ENCODE assay signal across 23 cellular contexts in genomic region chr15:83652606-83653204, GRCh38. TPM values are rescaled to one million over a fixed set of nuclear protein-coding genes. Genes with fewer than 3 reads are reported as not detected.
DNase-seq lines count a peak whose midpoint lies in the region; ATAC-seq, FAIRE-seq and TF ChIP-seq lines count a peak whose summit lies in the region.
"Had no signal": no experiment of that assay in that cellular context is flagged by ENCODE, and none has a peak within 500 bp of the region (broad histone marks: within the 10 kb centered on the region; RNA-seq: fewer than 3 reads in every experiment).

No MANE protein-coding gene starts in this region.

- TF ChIP-seq EP300 in stomach (IDR thresholded peaks at IDR 0.05): no peak

- no peak for TF ChIP-seq POLR2A in stomach (IDR thresholded peaks at IDR 0.05)

- H3K4me1 Mint-ChIP-seq in activated naive CD4-positive, alpha-beta T cell treated with anti-CD3 and anti-CD28 coated beads, Interleukin-2, amount 10 ng/mL, durations not matched to agents 7 days and 5 days: no peaks in the 10 kb centered on the region
- H3K4me1 Mint-ChIP-seq: activated naive CD8-positive, alpha-beta T cell treated with anti-CD3 and anti-CD28 coated beads, Interleukin-2, amount 50 U/mL, for 24 hours; stimulated activated naive CD8-positive, alpha-beta T cell treated with anti-CD3 and anti-CD28 coated beads, Interleukin-15, amount 100 ng/mL, for 72 hours had no signal

- intact Hi-C loops in stomach (cut with DNase I; ENCODE audit: low total_unique reads): no loop called here

- peak; percentile 55 for FAIRE-seq in bronchial epithelial cell (lab: Jason Lieb, UNC)
- FAIRE-seq: D721Med had no signal

- H3K27me3 ChIP-seq in HUES48 (ENCODE audit: control insufficient read depth, insufficient read depth, low read length) (peaks cover 43% of the 10 kb centered on the region), bronchial epithelial cell (ENCODE audit: control insufficient read depth, insufficient read depth, low read length) (peaks cover 17% of the 10 kb centered on the region), stomach (peaks cover 0 to 30% (median 13%) of the 10 kb centered on the region in 3 donors)
- H3K27me3 ChIP-seq: BLaER1 treated with 17β-estradiol and CSF1 and Interleukin-3, amounts not matched to agents 10 nM and 100 nM had no signal

- H3K27ac Mint-ChIP-seq in activated naive CD4-positive, alpha-beta T cell treated with anti-CD3 and anti-CD28 coated beads, Interleukin-2, amount 10 ng/mL, durations not matched to agents 7 days and 5 days: no peak overlapping the region
- H3K27ac Mint-ChIP-seq: activated naive CD8-positive, alpha-beta T cell treated with anti-CD3 and anti-CD28 coated beads, Interleukin-2, amount 50 U/mL, for 24 hours; dendritic cell treated with granulocyte-macrophage colony-stimulating factor and Interleukin-4, amounts not matched to agents 40 ng/mL and 50 ng/mL, for 4 days; stimulated activated naive CD8-positive, alpha-beta T cell treated with anti-CD3 and anti-CD28 coated beads, Interleukin-15, amount 100 ng/mL, for 72 hours had no signal

- no peaks in the 10 kb centered on the region for H3K9me3 Mint-ChIP-seq in activated naive CD4-positive, alpha-beta T cell treated with anti-CD3 and anti-CD28 coated beads, Interleukin-2, amount 10 ng/mL, durations not matched to agents 7 days and 5 days
- H3K9me3 Mint-ChIP-seq: activated naive CD8-positive, alpha-beta T cell treated with anti-CD3 and anti-CD28 coated beads, Interleukin-2, amount 50 U/mL, for 24 hours; dendritic cell treated with granulocyte-macrophage colony-stimulating factor and Interleukin-4, amounts not matched to agents 40 ng/mL and 50 ng/mL, for 4 days; stimulated activated naive CD8-positive, alpha-beta T cell treated with anti-CD3 and anti-CD28 coated beads, Interleukin-15, amount 100 ng/mL, for 72 hours had no signal

- H3K36me3 Mint-ChIP-seq in activated naive CD4-positive, alpha-beta T cell treated with anti-CD3 and anti-CD28 coated beads, Interleukin-2, amount 10 ng/mL, durations not matched to agents 7 days and 5 days: no peaks in the 10 kb centered on the region

- no peak overlapping the region for H3K4me3 Mint-ChIP-seq in activated naive CD4-positive, alpha-beta T cell treated with anti-CD3 and anti-CD28 coated beads, Interleukin-2, amount 10 ng/mL, durations not matched to agents 7 days and 5 days
- H3K4me3 Mint-ChIP-seq: activated naive CD8-positive, alpha-beta T cell treated with anti-CD3 and anti-CD28 coated beads, Interleukin-2, amount 50 U/mL, for 24 hours; dendritic cell treated with granulocyte-macrophage colony-stimulating factor and Interleukin-4, amounts not matched to agents 40 ng/mL and 50 ng/mL, for 4 days; stimulated activated naive CD8-positive, alpha-beta T cell treated with anti-CD3 and anti-CD28 coated beads, Interleukin-15, amount 100 ng/mL, for 72 hours had no signal

- ATAC-seq in omental fat pad (ENCODE audit: low FRiP score): no peak
- ATAC-seq: activated naive CD8-positive, alpha-beta T cell treated with anti-CD3 and anti-CD28 coated beads, Interleukin-2, amount 50 U/mL, for 24 hours; stimulated activated naive CD8-positive, alpha-beta T cell treated with anti-CD3 and anti-CD28 coated beads, Interleukin-15, amount 100 ng/mL, for 72 hours had no signal

- peak overlapping the region; percentile 46 for H3K4me3 ChIP-seq in HUES48 (ENCODE audit: low read depth, low read length)
- no peak overlapping the region for H3K4me3 ChIP-seq in bronchial epithelial cell (ENCODE audit: low read depth, low read length)
- H3K4me3 ChIP-seq in iPS-18c (ENCODE audit: insufficient read depth, low read depth, low read length): peak overlapping the region; percentile 1; the same call in 1 of the 2 replicates
- H3K4me3 ChIP-seq in stomach: peak overlapping the region in 1 of 4 donors; percentile 62
- H3K4me3 ChIP-seq: BLaER1 treated with 17β-estradiol and CSF1 and Interleukin-3, amounts not matched to agents 10 nM and 100 nM had no signal

- CTCF ChIA-PET in activated naive CD4-positive, alpha-beta T cell treated with anti-CD3 and anti-CD28 coated beads, Interleukin-2, amount 10 ng/mL, durations not matched to agents 7 days and 5 days (lab: Charles Lee): no interaction called here

- DNase-seq in bronchial epithelial cell (ENCODE audit: low read depth) (no peak), stomach (no peak), anterior cingulate cortex (lab: John Stamatoyannopoulos, UW) (no peak), omental fat pad (ENCODE audit: low spot score) (no peak)
- DNase-seq in activated CD8-positive, alpha-beta memory T cell treated with anti-CD3 and anti-CD28 coated beads, Interleukin-2, amount 50 U/mL, for 48 hours: no peak
- DNase-seq in activated naive CD4-positive, alpha-beta T cell treated with anti-CD3 and anti-CD28 coated beads, Interleukin-2, amount 10 ng/mL, durations not matched to agents 7 days and 5 days: no peak
- DNase-seq: activated CD4-positive, alpha-beta T cell treated with anti-CD3 and anti-CD28 coated beads, Interleukin-2, amount 50 U/mL, for 4 hours; activated CD8-positive, alpha-beta memory T cell treated with anti-CD3 and anti-CD28 coated beads, Interleukin-2, amount 50 U/mL, for 4 hours; activated naive CD8-positive, alpha-beta T cell treated with anti-CD3 and anti-CD28 coated beads, Interleukin-2, amount 50 U/mL, for 24 hours; NCI-H1417 treated with DMSO at 0.1 percent for 48 hours; NCI-H524 treated with DMSO at 0.1 percent for 48 hours; stimulated activated naive CD8-positive, alpha-beta T cell treated with anti-CD3 and anti-CD28 coated beads, Interleukin-15, amount 100 ng/mL, for 72 hours had no signal

- no peak for TF ChIP-seq CTCF in bronchial epithelial cell (IDR thresholded peaks at IDR 0.05; ENCODE audit: insufficient read depth, low read length, severe bottlenecking)
- TF ChIP-seq CTCF in stomach (IDR thresholded peaks at IDR 0.05): no peak
- TF ChIP-seq CTCF in omental fat pad (IDR thresholded peaks at IDR 0.05): no peak

- H3K27ac ChIP-seq in HUES48 (ENCODE audit: low read depth, low read length) (no peak overlapping the region), stomach (peak overlapping the region in 4 of 5 donors; percentile 36 to 86 (median 76))
- H3K27ac ChIP-seq: BLaER1 treated with 17β-estradiol and CSF1 and Interleukin-3, amounts not matched to agents 10 nM and 100 nM; cardiac muscle cell; HL-60; neutrophil; upper lobe of right lung had no signal

- H3K4me1 ChIP-seq in HUES48 (ENCODE audit: control insufficient read depth, insufficient read depth, low read length) (no peaks in the 10 kb centered on the region), stomach (peaks cover 11 to 49% (median 42%) of the 10 kb centered on the region in 4 donors)
- H3K4me1 ChIP-seq: upper lobe of right lung had no signal

- H3K36me3 ChIP-seq in HUES48 (ENCODE audit: control insufficient read depth, insufficient read depth, low read length) (no peaks in the 10 kb centered on the region), bronchial epithelial cell (ENCODE audit: control insufficient read depth, insufficient read depth, low read length) (no peaks in the 10 kb centered on the region), stomach (no peaks in the 10 kb centered on the region)
- H3K36me3 ChIP-seq: BLaER1 treated with 17β-estradiol and CSF1 and Interleukin-3, amounts not matched to agents 10 nM and 100 nM; cardiac muscle cell; neutrophil; upper lobe of right lung had no signal

- 81 to 91% (median 89%) methylated on average over 5 of the region's 5 CpGs for WGBS in stomach, 5 donors

- no peak overlapping the region for H3K9ac ChIP-seq in HUES48 (ENCODE audit: low read depth, low read length)
- H3K9ac ChIP-seq: BLaER1 treated with 17β-estradiol and CSF1 and Interleukin-3, amounts not matched to agents 10 nM and 100 nM; SK-N-SH had no signal

- peaks cover 41% of the 10 kb centered on the region for H3K27me3 Mint-ChIP-seq in activated naive CD4-positive, alpha-beta T cell treated with anti-CD3 and anti-CD28 coated beads, Interleukin-2, amount 10 ng/mL, durations not matched to agents 7 days and 5 days

- H3K9me3 ChIP-seq in HUES48 (ENCODE audit: control insufficient read depth, insufficient read depth, low read length): no peaks in the 10 kb centered on the region
- H3K9me3 ChIP-seq in iPS-18c (ENCODE audit: control insufficient read depth, insufficient read depth, low read length): no peaks in the 10 kb centered on the region
- H3K9me3 ChIP-seq in stomach: no peaks in the 10 kb centered on the region
- H3K9me3 ChIP-seq: neutrophil, SK-N-SH, upper lobe of right lung had no signal

RNA-seq across cellular contexts. Expression of gene ADAMTSL3, which starts 1.2 kb away (rescaled TPM):
- total RNA-seq in bronchial epithelial cell (0.79 and 1.2 TPM in 2 replicates), stomach (10 to 100 TPM in 2 of 5 donors, 1 to 10 TPM in 3; 4.3 to 54.9 (median 8.0) TPM), omental fat pad (10 to 100 TPM in 1 of 4 donors, 1 to 10 TPM in 3; 4.9 to 28.1 (median 8.4) TPM)
- 1 to 10 TPM; 1.1 to 2.6 (median 1.5) TPM for polyA plus RNA-seq in stomach
- total RNA-seq: mononuclear cell had no signal
